ENCODE assay signal across 10 cellular contexts in genomic region chr3:25831578-25831977, GRCh38. TPM values are rescaled to one million over a fixed set of nuclear protein-coding genes. Genes with fewer than 3 reads are reported as not detected.
DNase-seq lines count a peak whose midpoint lies in the region; ATAC-seq and TF ChIP-seq lines count a peak whose summit lies in the region.
"Had no signal": no experiment of that assay in that cellular context is flagged by ENCODE, and none has a peak within 500 bp of the region (broad histone marks: within the 10 kb centered on the region; RNA-seq: fewer than 3 reads in every experiment).

No MANE protein-coding gene starts in this region.

- H3F3A ChIP-seq in OCI-LY1 (ENCODE audit: insufficient read depth, low read length) = no peaks in the 10 kb centered on the region

- peak; percentile 47 for ATAC-seq in GM18907 (IDR thresholded peaks at IDR 0.05; ENCODE audit: unreplicated experiment)
- no peak for ATAC-seq in GM19035 (IDR thresholded peaks at IDR 0.05; ENCODE audit: unreplicated experiment)
- ATAC-seq: activated naive CD8-positive, alpha-beta T cell treated with anti-CD3 and anti-CD28 coated beads, Interleukin-2, amount 50 U/mL, for 24 hours had no signal

- peaks cover 17% of the 10 kb centered on the region for H3K4me1 ChIP-seq in A673 (ENCODE audit: insufficient read depth, low read length, poor library complexity, severe bottlenecking)
- no peaks in the 10 kb centered on the region for H3K4me1 ChIP-seq in OCI-LY1 (ENCODE audit: insufficient read depth, low read length, severe bottlenecking)
- H3K4me1 ChIP-seq in ovary (ENCODE audit: insufficient read depth) = no peaks in the 10 kb centered on the region
- H3K4me1 ChIP-seq in uterus = no peaks in the 10 kb centered on the region
- H3K4me1 ChIP-seq: prostate gland had no signal

- H3K4me3 ChIP-seq in A673 (ENCODE audit: low read depth, low read length, poor library complexity, severe bottlenecking) (no peak overlapping the region), OCI-LY1 (ENCODE audit: low read depth, low read length, poor library complexity, severe bottlenecking) (no peak overlapping the region), ovary (no peak overlapping the region), uterus (no peak overlapping the region)
- H3K4me3 ChIP-seq: prostate gland had no signal

- no peak overlapping the region for H2AFZ ChIP-seq in OCI-LY1 (ENCODE audit: low read length)

- H3K9ac ChIP-seq in OCI-LY1 (ENCODE audit: low read length) = no peak overlapping the region

- POLR2A ChIA-PET in A673 (lab: Charles Lee; ENCODE audit: low non-redundant PET) = no interaction called here

- BruUV-seq in A673 (replicated peaks; lab: Mats Ljungman, UMichigan) = no TSS peak

- no peak overlapping the region for H3K27ac ChIP-seq in A673 (ENCODE audit: low read depth, low read length, poor library complexity, severe bottlenecking)
- no peak overlapping the region for H3K27ac ChIP-seq in OCI-LY1 (ENCODE audit: low read depth, low read length, poor library complexity, severe bottlenecking)
- no peak overlapping the region for H3K27ac ChIP-seq in ovary
- H3K27ac ChIP-seq in uterus = no peak overlapping the region
- H3K27ac ChIP-seq: prostate gland had no signal

- TF ChIP-seq POLR2A in ovary (IDR thresholded peaks at IDR 0.05) (no peak), uterus (IDR thresholded peaks at IDR 0.05) (no peak)

- H3K36me3 ChIP-seq in A673 (ENCODE audit: insufficient read depth, low read length, poor library complexity, severe bottlenecking) = no peaks in the 10 kb centered on the region
- H3K36me3 ChIP-seq in OCI-LY1 (ENCODE audit: insufficient read depth, low read length) = no peaks in the 10 kb centered on the region; the same call in 1 of the 2 replicates
- no peaks in the 10 kb centered on the region for H3K36me3 ChIP-seq in ovary
- H3K36me3 ChIP-seq in uterus = no peaks in the 10 kb centered on the region
- H3K36me3 ChIP-seq: prostate gland had no signal

- no peaks in the 10 kb centered on the region for H3K9me2 ChIP-seq in OCI-LY1 (ENCODE audit: low read depth, low read length)

- intact Hi-C loops in A673 (cut with micrococcal nuclease; ENCODE audit: unreplicated experiment) = loop anchor here (2.0 to 5.0 kb wide), 2 partner anchors 169 to 183 kb away; partner anchors contain the start of gene TOP2B
- intact Hi-C loops in ovary (cut with DNase I) = no loop called here
- intact Hi-C loops in uterus (cut with DNase I; ENCODE audit: low total_unique reads) = no loop called here

- 4 to 16% (median 5%) methylated on average over 3 of the region's 3 CpGs for WGBS in ovary, 3 donors

- TF ChIP-seq EP300 in ovary (IDR thresholded peaks at IDR 0.05) = no peak

- peak; percentile 65 for DNase-seq in A673 (ENCODE audit: low spot score)
- DNase-seq in fibroblast of peridontal ligament (ENCODE audit: extremely low read depth) = peak; percentile 61
- DNase-seq in NCI-H1417 treated with DMSO at 0.1 percent for 48 hours (lab: John Stamatoyannopoulos, UW) = no peak
- no peak for DNase-seq in ovary
- DNase-seq in uterus = no peak
- DNase-seq: activated naive CD8-positive, alpha-beta T cell treated with anti-CD3 and anti-CD28 coated beads, Interleukin-2, amount 50 U/mL, for 24 hours had no signal

- H3K9me3 ChIP-seq in A673 (ENCODE audit: low read depth, low read length, poor library complexity, severe bottlenecking) (no peaks in the 10 kb centered on the region), OCI-LY1 (ENCODE audit: low read length) (no peaks in the 10 kb centered on the region), ovary (no peaks in the 10 kb centered on the region), uterus (no peaks in the 10 kb centered on the region)
- H3K9me3 ChIP-seq: prostate gland had no signal

- H3K4me2 ChIP-seq in OCI-LY1 (ENCODE audit: low read length) = no peak overlapping the region

- no peaks in the 10 kb centered on the region for H4K20me1 ChIP-seq in OCI-LY1 (ENCODE audit: insufficient read depth, low read length)

- CTCF ChIA-PET in A673 (lab: Charles Lee) = interaction anchor here (0.6 to 1.3 kb wide), 2 partner anchors 25 to 183 kb away, joined by 4 to 9 read pairs; no protein-coding TSS in a partner anchor

- H3K79me2 ChIP-seq in OCI-LY1 (ENCODE audit: insufficient read depth, low read length) = no peaks in the 10 kb centered on the region

- H3K27me3 ChIP-seq in A673 (replicated peaks; ENCODE audit: insufficient read depth, low read depth, low read length, poor library complexity) = peaks cover 29% of the 10 kb centered on the region
- peaks cover 3% of the 10 kb centered on the region; the same call in 1 of the 2 replicates for H3K27me3 ChIP-seq in OCI-LY1 (ENCODE audit: insufficient read depth, low read length)
- H3K27me3 ChIP-seq in ovary = no peaks in the 10 kb centered on the region
- no peaks in the 10 kb centered on the region for H3K27me3 ChIP-seq in uterus

- TF ChIP-seq CTCF in A673 (conservative IDR thresholded peaks at IDR 0.05; ENCODE audit: low read depth, low read length) = peak; percentile 51; the same call in 1 of the 2 replicates
- peak; percentile 20; the same call in 1 of the 2 replicates for TF ChIP-seq CTCF in OCI-LY1 (IDR thresholded peaks at IDR 0.05; ENCODE audit: low read length)
- TF ChIP-seq CTCF in ovary (IDR thresholded peaks at IDR 0.05) = no peak
- TF ChIP-seq CTCF in uterus (IDR thresholded peaks at IDR 0.05) = no peak

RNA-seq across cellular contexts. Expression of gene OXSM, which starts 41.7 kb away (rescaled TPM):
- 7.6 and 8.7 TPM in 2 replicates for total RNA-seq in A673 (2021)
- 1 to 10 TPM; 3.6 to 8.0 (median 6.6) TPM for total RNA-seq in ovary
- polyA plus RNA-seq in ovary = 1 to 10 TPM; 6.5 to 8.9 TPM
- 10 to 100 TPM in 2 of 4 donors, 1 to 10 TPM in 2; 4.9 to 29.0 (median 12.8) TPM for total RNA-seq in uterus

RNA-seq across cellular contexts. Expression of gene NGLY1, which starts 48.3 kb away (rescaled TPM):
- total RNA-seq in A673 (2021) = 30.4 and 37.0 TPM in 2 replicates
- total RNA-seq in ovary = 10 to 100 TPM; 18.0 to 30.4 (median 27.1) TPM
- polyA plus RNA-seq in ovary = 10 to 100 TPM; 11.0 to 27.5 TPM
- 10 to 100 TPM in 3 of 4 donors, 1 to 10 TPM in 1; 7.4 to 59.2 (median 30.3) TPM for total RNA-seq in uterus

Comparison
In these comparisons a context has a peak if more than half of its experiments do, and no peak if none do; other contexts are left out.
1. DNase-seq: peak in A673 (single experiment) and fibroblast of peridontal ligament (single experiment); none in NCI-H1417 treated with DMSO at 0.1 percent for 48 hours (single experiment), ovary (0 of 5) and uterus (0 of 2).
2. CTCF ChIP-seq: peak in A673 (single experiment) and OCI-LY1 (single experiment); none in ovary (0 of 3) and uterus (0 of 4).